26 cellular contexts compared by ENCODE assay signal in the genomic region with DNA sequence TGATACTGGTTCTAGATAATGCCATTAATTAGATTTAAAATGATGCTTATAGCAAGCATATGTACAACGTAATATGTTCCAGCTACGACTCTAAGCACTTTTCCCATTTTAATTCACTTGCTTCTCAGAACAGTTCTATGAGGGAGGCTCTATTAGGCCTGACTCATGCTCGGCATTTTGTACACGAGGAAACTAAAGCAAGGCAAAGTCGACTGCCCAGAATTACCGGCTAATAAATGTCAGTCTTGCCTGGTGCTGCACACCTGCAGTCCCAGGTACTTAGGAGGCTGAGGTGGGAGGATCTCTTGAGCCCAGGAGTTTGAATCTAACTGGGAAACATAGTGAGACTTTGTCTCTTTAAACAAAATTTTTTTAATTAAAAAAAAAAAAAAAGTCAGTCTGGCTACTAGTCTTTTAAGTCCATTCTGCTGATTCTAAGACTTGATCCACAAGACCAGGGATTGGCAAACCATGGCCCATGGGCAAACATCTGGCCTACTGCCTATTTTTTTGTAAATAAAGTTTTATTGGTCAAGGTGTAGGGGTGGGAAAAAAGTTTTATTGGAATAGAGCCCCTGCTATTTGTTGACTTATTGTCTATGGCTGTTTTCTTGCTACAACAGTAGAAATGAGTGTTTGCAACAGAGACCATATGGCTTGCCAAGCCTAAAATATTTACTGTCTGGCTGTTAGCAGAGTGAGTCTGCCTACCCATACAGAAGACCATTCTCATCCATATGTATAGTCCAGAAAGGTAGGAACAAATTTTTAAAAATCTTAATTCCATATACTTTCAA.
DNase-seq lines count a peak whose midpoint lies in the region; ATAC-seq and TF ChIP-seq lines count a peak whose summit lies in the region.
"Had no signal": no experiment of that assay in that cellular context is flagged by ENCODE, and none has a peak within 500 bp of the region (broad histone marks: within the 10 kb centered on the region; RNA-seq: fewer than 3 reads in every experiment).

No MANE protein-coding gene starts in this region.

- peaks cover 4% of the 10 kb centered on the region for H3K4me1 ChIP-seq in hepatocyte (ENCODE audit: insufficient read depth)

- H3K27me3 ChIP-seq in CD4-positive, alpha-beta T cell (ENCODE audit: control insufficient read depth, insufficient read depth, low read length): no peaks in the 10 kb centered on the region
- no peaks in the 10 kb centered on the region for H3K27me3 ChIP-seq in hepatocyte

- no peak overlapping the region for H3K27ac ChIP-seq in CD4-positive, alpha-beta T cell (ENCODE audit: low read depth, low read length)
- no peak overlapping the region for H3K27ac ChIP-seq in hepatocyte

- H3K9me3 Mint-ChIP-seq in nephron: no peaks in the 10 kb centered on the region
- H3K9me3 Mint-ChIP-seq in CD4-positive, alpha-beta T cell: no peaks in the 10 kb centered on the region
- H3K9me3 Mint-ChIP-seq: activated CD4-positive, alpha-beta T cell treated with anti-CD3 and anti-CD28 coated beads, Interleukin-2, amount 10 ng/mL, durations not matched to agents 7 days and 5 days; HFFc6 had no signal

- intact Hi-C loops in CD4-positive, alpha-beta T cell (cut with DNase I, micrococcal nuclease): no loop called here

- no peak overlapping the region for H3K4me3 ChIP-seq in fibroblast of mammary gland (ENCODE audit: control insufficient read depth, low read depth, low read length)
- H3K4me3 ChIP-seq in hepatocyte: no peak overlapping the region

- ATAC-seq in CD4-positive, alpha-beta T cell (ENCODE audit: poor library complexity): no peak
- ATAC-seq in HG03280 (IDR thresholded peaks at IDR 0.05; ENCODE audit: unreplicated experiment): no peak
- ATAC-seq: left ventricle myocardium superior; naive thymus-derived CD8-positive, alpha-beta T cell had no signal

- H3K36me3 ChIP-seq in hepatocyte (replicated peaks; ENCODE audit: insufficient read depth, low read depth): no peaks in the 10 kb centered on the region

- no peak overlapping the region for H3K4me2 ChIP-seq in hepatocyte

- H3K4me1 Mint-ChIP-seq in nephron: peaks cover 44% of the 10 kb centered on the region
- H3K4me1 Mint-ChIP-seq in CD4-positive, alpha-beta T cell (ENCODE audit: low read depth): no peaks in the 10 kb centered on the region
- H3K4me1 Mint-ChIP-seq: activated CD4-positive, alpha-beta T cell treated with anti-CD3 and anti-CD28 coated beads, Interleukin-2, amount 10 ng/mL, durations not matched to agents 7 days and 5 days; naive thymus-derived CD8-positive, alpha-beta T cell had no signal

- H3K27ac Mint-ChIP-seq in nephron: peak overlapping the region in 2 of 3 experiments; percentile 3 to 39
- H3K27ac Mint-ChIP-seq in CD4-positive, alpha-beta T cell: no peak overlapping the region
- H3K27ac Mint-ChIP-seq: activated CD4-positive, alpha-beta T cell treated with anti-CD3 and anti-CD28 coated beads, Interleukin-2, amount 10 ng/mL, durations not matched to agents 7 days and 5 days; HFFc6; naive thymus-derived CD8-positive, alpha-beta T cell; type B pancreatic cell had no signal

- peak; percentile 19 for DNase-seq in EH (ENCODE audit: low read depth)
- peak; percentile 50 for DNase-seq in NCI-H69 (lab: John Stamatoyannopoulos, UW)
- peak; percentile 45 for DNase-seq in fibroblast of mammary gland (ENCODE audit: low read depth)
- no peak for DNase-seq in CD4-positive, alpha-beta T cell
- no peak for DNase-seq in T-helper 2 cell
- DNase-seq in hepatocyte (ENCODE audit: low spot score): no peak
- DNase-seq: activated CD4-positive, alpha-beta T cell treated with anti-CD3 and anti-CD28 coated beads, Interleukin-2, amount 10 ng/mL, durations not matched to agents 7 days and 5 days; activated naive CD4-positive, alpha-beta T cell treated with Interleukin-2 at 50 U/mL for 16 hours; amygdala; Caco-2; effector CD8-positive, alpha-beta T cell; erythroblast; GOT3; HFFc6; left ventricle myocardium superior; midbrain; naive thymus-derived CD8-positive, alpha-beta T cell; NCI-H1105; NCI-H1930; NCI-H526; retina; SW 1271; T1000 had no signal

- WGBS in hepatocyte (ENCODE audit: low lambda C conversion rate, missing lambda C conversion rate): 71% methylated on average over 6 of the region's 6 CpGs

- no peak overlapping the region for H2AFZ ChIP-seq in hepatocyte

- H3K4me3 Mint-ChIP-seq in nephron: no peak overlapping the region
- no peak overlapping the region for H3K4me3 Mint-ChIP-seq in CD4-positive, alpha-beta T cell
- H3K4me3 Mint-ChIP-seq: activated CD4-positive, alpha-beta T cell treated with anti-CD3 and anti-CD28 coated beads, Interleukin-2, amount 10 ng/mL, durations not matched to agents 7 days and 5 days; HFFc6; naive thymus-derived CD8-positive, alpha-beta T cell; type B pancreatic cell had no signal

- CTCF ChIA-PET in CD4-positive, alpha-beta T cell (lab: Charles Lee): no interaction called here

- TF ChIP-seq CTCF in fibroblast of mammary gland (conservative IDR thresholded peaks at IDR 0.05; ENCODE audit: control insufficient read depth, insufficient read depth, low read depth, low read length): no peak
- TF ChIP-seq CTCF in nephron (IDR thresholded peaks at IDR 0.05; ENCODE audit: unreplicated experiment in 3 of 3): no peak
- no peak for TF ChIP-seq CTCF in CD4-positive, alpha-beta T cell (IDR thresholded peaks at IDR 0.05)
- TF ChIP-seq CTCF in hepatocyte (IDR thresholded peaks at IDR 0.05; ENCODE audit: poor library complexity): no peak

- POLR2A ChIA-PET in CD4-positive, alpha-beta T cell (lab: Charles Lee): no interaction called here

- H4K20me1 ChIP-seq in hepatocyte (ENCODE audit: insufficient read depth, poor library complexity, severe bottlenecking): no peaks in the 10 kb centered on the region

- H3K27me3 Mint-ChIP-seq in nephron (ENCODE audit: low read depth): no peaks in the 10 kb centered on the region
- H3K27me3 Mint-ChIP-seq in CD4-positive, alpha-beta T cell: peaks cover 4% of the 10 kb centered on the region
- H3K27me3 Mint-ChIP-seq: activated CD4-positive, alpha-beta T cell treated with anti-CD3 and anti-CD28 coated beads, Interleukin-2, amount 10 ng/mL, durations not matched to agents 7 days and 5 days; naive thymus-derived CD8-positive, alpha-beta T cell; type B pancreatic cell had no signal

- peaks cover 39% of the 10 kb centered on the region for H3K79me2 ChIP-seq in hepatocyte

- peaks cover 17% of the 10 kb centered on the region for H3K36me3 Mint-ChIP-seq in nephron (ENCODE audit: low read depth)
- H3K36me3 Mint-ChIP-seq in CD4-positive, alpha-beta T cell (ENCODE audit: low read depth): no peaks in the 10 kb centered on the region

- no peaks in the 10 kb centered on the region for H3K9me3 ChIP-seq in CD4-positive, alpha-beta T cell (ENCODE audit: control insufficient read depth, low read length)
- H3K9me3 ChIP-seq in hepatocyte (ENCODE audit: low read depth): no peaks in the 10 kb centered on the region
- H3K9me3 ChIP-seq: Caco-2 had no signal

- H3K9me2 ChIP-seq in hepatocyte (replicated peaks; ENCODE audit: insufficient read depth): no peaks in the 10 kb centered on the region

Comparison
In these comparisons a context has a peak if more than half of its experiments do, and no peak if none do; other contexts are left out.
1. DNase-seq: peak in EH (single experiment), NCI-H69 (single experiment) and fibroblast of mammary gland (single experiment); none in CD4-positive, alpha-beta T cell (0 of 10), T-helper 2 cell (0 of 5) and hepatocyte (single experiment).